9 cellular contexts compared by ENCODE assay signal in genomic region chr16:30458561-30459394, GRCh38. TPM values are rescaled to one million over a fixed set of nuclear protein-coding genes. Genes with fewer than 3 reads are reported as not detected.
DNase-seq lines count a peak whose midpoint lies in the region; ATAC-seq and TF ChIP-seq lines count a peak whose summit lies in the region.
"Had no signal": no experiment of that assay in that cellular context is flagged by ENCODE, and none has a peak within 500 bp of the region (broad histone marks: within the 10 kb centered on the region; RNA-seq: fewer than 3 reads in every experiment).

No MANE protein-coding gene starts in this region.

- H3K4me1 ChIP-seq in esophagus muscularis mucosa, result no peaks in the 10 kb centered on the region
- H3K4me1 ChIP-seq: adrenal gland had no signal

- no peak for TF ChIP-seq POLR2A in esophagus muscularis mucosa (IDR thresholded peaks at IDR 0.05; ENCODE audit: low read depth)

- TF ChIP-seq EP300 in esophagus muscularis mucosa (IDR thresholded peaks at IDR 0.05), result no peak

- DNase-seq in activated CD4-positive, CD25-positive, alpha-beta regulatory T cell treated with anti-CD3 and anti-CD28 coated beads, Interleukin-2, amount 50 U/mL, for 72 hours, result peak; percentile 81
- DNase-seq in esophagus muscularis mucosa (ENCODE audit: extremely low spot score), result peak; percentile 92
- peak; percentile 89 to 90 for DNase-seq in stimulated activated CD8-positive, alpha-beta memory T cell treated with anti-CD3 and anti-CD28 coated beads, Interleukin-15, amount 100 ng/mL, for 48 hours (ENCODE audit: low read depth in 2 of 2)
- DNase-seq in coronary artery (ENCODE audit: low spot score), result no peak
- DNase-seq in GOT3 (lab: John Stamatoyannopoulos, UW), result no peak

- ATAC-seq in GM19395 (IDR thresholded peaks at IDR 0.05; ENCODE audit: unreplicated experiment) (peak; percentile 80), HG03432 (IDR thresholded peaks at IDR 0.05; ENCODE audit: unreplicated experiment) (peak; percentile 85)

- H3K4me3 ChIP-seq in esophagus muscularis mucosa, result no peak overlapping the region
- no peak overlapping the region for H3K4me3 ChIP-seq in coronary artery
- H3K4me3 ChIP-seq: adrenal gland had no signal

- intact Hi-C loops in esophagus muscularis mucosa (cut with DNase I), result no loop called here

- no peaks in the 10 kb centered on the region for H3K27me3 ChIP-seq in esophagus muscularis mucosa
- H3K27me3 ChIP-seq: adrenal gland had no signal

- no peaks in the 10 kb centered on the region for H3K9me3 ChIP-seq in esophagus muscularis mucosa
- H3K9me3 ChIP-seq: adrenal gland had no signal

- 81% methylated on average over 21 of the region's 22 CpGs for WGBS in esophagus muscularis mucosa

- H3K36me3 ChIP-seq in esophagus muscularis mucosa, result no peaks in the 10 kb centered on the region
- H3K36me3 ChIP-seq: adrenal gland had no signal

- TF ChIP-seq CTCF in esophagus muscularis mucosa (IDR thresholded peaks at IDR 0.05), result no peak
- no peak for TF ChIP-seq CTCF in coronary artery (IDR thresholded peaks at IDR 0.05)

- H3K27ac ChIP-seq in esophagus muscularis mucosa (replicated peaks in 1 of 4) (no peak overlapping the region), coronary artery (no peak overlapping the region)
- H3K27ac ChIP-seq: adrenal gland had no signal

RNA-seq across cellular contexts. Expression of gene SEPHS2, which starts 13.1 kb away (rescaled TPM):
- 10 to 100 TPM; 26.5 to 37.6 (median 33.8) TPM for total RNA-seq in esophagus muscularis mucosa

RNA-seq across cellular contexts. Expression of gene ITGAL, which starts 13.8 kb away (rescaled TPM):
- total RNA-seq in esophagus muscularis mucosa, result 1 to 10 TPM; 1.5 to 2.7 (median 2.5) TPM
- total RNA-seq: myocyte had no signal

RNA-seq across cellular contexts. Expression of gene DCTPP1, which starts 28.9 kb away (rescaled TPM):
- 10 to 100 TPM; 11.1 to 21.7 (median 14.1) TPM for total RNA-seq in esophagus muscularis mucosa

RNA-seq across cellular contexts. Expression of gene ZNF771, which starts 51.4 kb away (rescaled TPM):
- total RNA-seq in esophagus muscularis mucosa, result 10 to 100 TPM; 20.1 to 25.3 (median 22.7) TPM

Comparison
In these comparisons a context has a peak if more than half of its experiments do, and no peak if none do; other contexts are left out.
1. DNase-seq: peak in activated CD4-positive, CD25-positive, alpha-beta regulatory T cell treated with anti-CD3 and anti-CD28 coated beads, Interleukin-2, amount 50 U/mL, for 72 hours (single experiment), esophagus muscularis mucosa (single experiment) and stimulated activated CD8-positive, alpha-beta memory T cell treated with anti-CD3 and anti-CD28 coated beads, Interleukin-15, amount 100 ng/mL, for 48 hours (2 of 2); none in coronary artery (single experiment) and GOT3 (single experiment).